In genomic region chr19:42152285-42152684, GRCh38 we compare ENCODE assay signal across 2 cellular contexts.
TF ChIP-seq lines count a peak whose summit lies in the region.

No MANE protein-coding gene starts in this region.

TF ChIP-seq in SK-N-SH, 30 proteins besides CTCF, POLR2A, EP300 and RAD21 (continued from another document):
- no peak for TF ChIP-seq PBX3 (IDR thresholded peaks at IDR 0.05)
- no peak for TF ChIP-seq MXI1 (IDR thresholded peaks at IDR 0.05; ENCODE audit: low read depth, low read length)
- no peak for TF ChIP-seq NFIC (IDR thresholded peaks at IDR 0.05; ENCODE audit: borderline replicate concordance)
- TF ChIP-seq POLR2AphosphoS5 (IDR thresholded peaks at IDR 0.05; ENCODE audit: low read depth, low read length), result no peak
- TF ChIP-seq FOSL2 (IDR thresholded peaks at IDR 0.05; ENCODE audit: borderline replicate concordance, low read depth), result no peak
- no peak for TF ChIP-seq ZBTB33 (IDR thresholded peaks at IDR 0.05; ENCODE audit: borderline replicate concordance, low read depth)

TF ChIP-seq in SK-N-SH treated with all-trans-retinoic acid at 6 μM for 48 hours, 23 proteins besides CTCF, POLR2A, EP300 and RAD21 (continued from another document):
- TF ChIP-seq POU6F1 (CRISPR knock-in tag; IDR thresholded peaks at IDR 0.05; ENCODE audit: borderline replicate concordance, low read depth) (no peak), SNAI2 (CRISPR knock-in tag; IDR thresholded peaks at IDR 0.05) (no peak), ZFP30 (CRISPR knock-in tag; IDR thresholded peaks at IDR 0.05) (no peak), TOX (CRISPR knock-in tag; IDR thresholded peaks at IDR 0.05; ENCODE audit: borderline replicate concordance) (no peak), ZNF8 (CRISPR knock-in tag; IDR thresholded peaks at IDR 0.05) (no peak), ESRRG (CRISPR knock-in tag; IDR thresholded peaks at IDR 0.05) (no peak), CREB5 (CRISPR knock-in tag; IDR thresholded peaks at IDR 0.05; ENCODE audit: low read depth) (no peak), ZC3H10 (CRISPR knock-in tag; IDR thresholded peaks at IDR 0.05) (no peak), RARB (CRISPR knock-in tag; IDR thresholded peaks at IDR 0.05) (no peak)
